ENCODE assay signal across 8 cellular contexts in genomic region chr1:32393832-32394140, GRCh38. TPM values are rescaled to one million over a fixed set of nuclear protein-coding genes. Genes with fewer than 3 reads are reported as not detected.
DNase-seq lines count a peak whose midpoint lies in the region; ATAC-seq and TF ChIP-seq lines count a peak whose summit lies in the region.

No MANE protein-coding gene starts in this region.

- WGBS in SK-N-SH (ENCODE audit: low lambda C conversion rate), result 16% methylated on average over 8 of the region's 15 CpGs
- WGBS in thymus, result 5% methylated on average over 15 of the region's 15 CpGs

- peaks cover 16% of the 10 kb centered on the region for H3F3A ChIP-seq in SK-N-SH (replicated peaks; ENCODE audit: insufficient read depth)

- H3K27me3 ChIP-seq in SK-N-SH (ENCODE audit: insufficient read depth) (no peaks in the 10 kb centered on the region), thymus (ENCODE audit: control insufficient read depth, insufficient read depth) (no peaks in the 10 kb centered on the region)

- no peaks in the 10 kb centered on the region for H4K20me1 ChIP-seq in SK-N-SH (ENCODE audit: insufficient read depth)

- H3K27ac Mint-ChIP-seq in dendritic cell treated with granulocyte-macrophage colony-stimulating factor and Interleukin-4, amounts not matched to agents 40 ng/mL and 50 ng/mL, for 4 days, result peak overlapping the region; percentile 91
- H3K27ac Mint-ChIP-seq in mesothelial cell of epicardium, result peak overlapping the region; percentile 100

- H3K9me3 ChIP-seq in SK-N-SH, result no peaks in the 10 kb centered on the region
- no peaks in the 10 kb centered on the region for H3K9me3 ChIP-seq in thymus (ENCODE audit: control insufficient read depth)

- H3K4me3 Mint-ChIP-seq in dendritic cell treated with granulocyte-macrophage colony-stimulating factor and Interleukin-4, amounts not matched to agents 40 ng/mL and 50 ng/mL, for 4 days, result peak overlapping the region; percentile 95
- peak overlapping the region; percentile 100 for H3K4me3 Mint-ChIP-seq in mesothelial cell of epicardium

- peaks cover 13 to 19% of the 10 kb centered on the region in 2 experiments for H3K36me3 ChIP-seq in SK-N-SH (replicated peaks in 1 of 2; ENCODE audit: control insufficient read depth in 1 of 2, insufficient read depth in 2 of 2, low read length in 1 of 2)
- H3K36me3 ChIP-seq in thymus (ENCODE audit: control insufficient read depth, insufficient read depth), result peaks cover 16% of the 10 kb centered on the region

- no peaks in the 10 kb centered on the region for H3K27me3 Mint-ChIP-seq in dendritic cell treated with granulocyte-macrophage colony-stimulating factor and Interleukin-4, amounts not matched to agents 40 ng/mL and 50 ng/mL, for 4 days
- H3K27me3 Mint-ChIP-seq in mesothelial cell of epicardium (ENCODE audit: low read depth), result no peaks in the 10 kb centered on the region

- H3K9me2 ChIP-seq in SK-N-SH, result no peaks in the 10 kb centered on the region

- H3K27ac ChIP-seq in SK-N-SH (ENCODE audit: low read depth in 2 of 2, low read length in 1 of 2), result peak overlapping the region; percentile 71 to 92; a peak in 3 of 4 replicates
- peak overlapping the region; percentile 88 for H3K27ac ChIP-seq in thymus (ENCODE audit: low read depth)

- H3K4me2 ChIP-seq in SK-N-SH, result peak overlapping the region; percentile 80

- TF ChIP-seq CTCF in SK-N-SH (IDR thresholded peaks at IDR 0.05) (no peak), mesothelial cell of epicardium (IDR thresholded peaks at IDR 0.05; ENCODE audit: unreplicated experiment) (no peak)

- ATAC-seq in HG02840 (IDR thresholded peaks at IDR 0.05; ENCODE audit: low FRiP score, unreplicated experiment), result peak; percentile 21

- H3K4me1 Mint-ChIP-seq in dendritic cell treated with granulocyte-macrophage colony-stimulating factor and Interleukin-4, amounts not matched to agents 40 ng/mL and 50 ng/mL, for 4 days (ENCODE audit: low read depth), result peaks cover 33% of the 10 kb centered on the region
- H3K4me1 Mint-ChIP-seq in mesothelial cell of epicardium, result peaks cover 24% of the 10 kb centered on the region

- H3K36me3 Mint-ChIP-seq in dendritic cell treated with granulocyte-macrophage colony-stimulating factor and Interleukin-4, amounts not matched to agents 40 ng/mL and 50 ng/mL, for 4 days (ENCODE audit: low read depth), result peaks cover 9% of the 10 kb centered on the region
- H3K36me3 Mint-ChIP-seq in mesothelial cell of epicardium, result peaks cover 7% of the 10 kb centered on the region

- H3K9ac ChIP-seq in SK-N-SH, result peak overlapping the region; percentile 89

- peak; percentile 78 for DNase-seq in DMS53 (lab: John Stamatoyannopoulos, UW)
- DNase-seq in DMS53 treated with DMSO at 0.1 percent for 48 hours (lab: John Stamatoyannopoulos, UW; ENCODE audit: unreplicated experiment), result no peak
- no peak for DNase-seq in SK-N-SH
- DNase-seq in mesothelial cell of epicardium (ENCODE audit: low spot score in 2 of 2, unreplicated experiment in 2 of 2), result peak in 1 of 2 experiments; percentile 36
- no peak for DNase-seq in NCI-H510A treated with DMSO at 0.1 percent for 48 hours (lab: John Stamatoyannopoulos, UW)

- peaks cover 49% of the 10 kb centered on the region for H3K79me2 ChIP-seq in SK-N-SH (ENCODE audit: insufficient read depth)

- no peak for TF ChIP-seq EP300 in SK-N-SH (IDR thresholded peaks at IDR 0.05; ENCODE audit: borderline replicate concordance in 1 of 2, low read depth in 1 of 2, low read length in 1 of 2)

- CTCF ChIA-PET in SK-N-SH (lab: Yijun Ruan, JAX), result interaction anchor here (1.1 to 2.2 kb wide), 3 partner anchors 39 to 178 kb away, joined by 3 to 8 read pairs (median 4); partner anchors contain the start of gene MARCKSL1

- H3K9me3 Mint-ChIP-seq in dendritic cell treated with granulocyte-macrophage colony-stimulating factor and Interleukin-4, amounts not matched to agents 40 ng/mL and 50 ng/mL, for 4 days, result no peaks in the 10 kb centered on the region
- H3K9me3 Mint-ChIP-seq in mesothelial cell of epicardium, result no peaks in the 10 kb centered on the region

- POLR2A ChIA-PET in SK-N-SH (lab: Yijun Ruan, JAX), result interaction anchor here (1.1 to 1.5 kb wide), 3 partner anchors 15 to 257 kb away, joined by 3 to 6 read pairs (median 5); partner anchors contain the start of genes RBBP4 and ZBTB8OS

- no peak for TF ChIP-seq RAD21 in SK-N-SH (IDR thresholded peaks at IDR 0.05; ENCODE audit: low read length)

- peak overlapping the region; percentile 47; the same call in 1 of the 2 replicates for H2AFZ ChIP-seq in SK-N-SH (ENCODE audit: low read depth)

- intact Hi-C loops in dendritic cell treated with granulocyte-macrophage colony-stimulating factor and Interleukin-4, amounts not matched to agents 40 ng/mL and 50 ng/mL, for 4 days (cut with micrococcal nuclease), result loop anchor here (5.0 kb wide), 1 partner anchor 191 kb away; the partner anchor contains the start of gene CCDC28B

- H3K4me1 ChIP-seq in SK-N-SH (ENCODE audit: control insufficient read depth in 1 of 2, insufficient read depth in 2 of 2, low read depth in 1 of 2, low read length in 1 of 2) (peaks cover 0 to 7% of the 10 kb centered on the region in 2 experiments; a peak in 2 of 4 replicates), thymus (ENCODE audit: control insufficient read depth, insufficient read depth, low read length) (peaks cover 8% of the 10 kb centered on the region)

- H3K4me3 ChIP-seq in SK-N-SH (ENCODE audit: low read depth in 2 of 2, low read length in 1 of 2) (peak overlapping the region; percentile 83 to 84), thymus (ENCODE audit: low read length) (peak overlapping the region; percentile 61)

TF ChIP-seq in SK-N-SH, 30 proteins besides CTCF, POLR2A, EP300 and RAD21:
- TF ChIP-seq CHD2 (IDR thresholded peaks at IDR 0.05; ENCODE audit: low read length, partially characterized antibody) (no peak), EZH2phosphoT487 (IDR thresholded peaks at IDR 0.05; ENCODE audit: borderline replicate concordance, low read depth) (no peak)
- TF ChIP-seq, protein P1, sequence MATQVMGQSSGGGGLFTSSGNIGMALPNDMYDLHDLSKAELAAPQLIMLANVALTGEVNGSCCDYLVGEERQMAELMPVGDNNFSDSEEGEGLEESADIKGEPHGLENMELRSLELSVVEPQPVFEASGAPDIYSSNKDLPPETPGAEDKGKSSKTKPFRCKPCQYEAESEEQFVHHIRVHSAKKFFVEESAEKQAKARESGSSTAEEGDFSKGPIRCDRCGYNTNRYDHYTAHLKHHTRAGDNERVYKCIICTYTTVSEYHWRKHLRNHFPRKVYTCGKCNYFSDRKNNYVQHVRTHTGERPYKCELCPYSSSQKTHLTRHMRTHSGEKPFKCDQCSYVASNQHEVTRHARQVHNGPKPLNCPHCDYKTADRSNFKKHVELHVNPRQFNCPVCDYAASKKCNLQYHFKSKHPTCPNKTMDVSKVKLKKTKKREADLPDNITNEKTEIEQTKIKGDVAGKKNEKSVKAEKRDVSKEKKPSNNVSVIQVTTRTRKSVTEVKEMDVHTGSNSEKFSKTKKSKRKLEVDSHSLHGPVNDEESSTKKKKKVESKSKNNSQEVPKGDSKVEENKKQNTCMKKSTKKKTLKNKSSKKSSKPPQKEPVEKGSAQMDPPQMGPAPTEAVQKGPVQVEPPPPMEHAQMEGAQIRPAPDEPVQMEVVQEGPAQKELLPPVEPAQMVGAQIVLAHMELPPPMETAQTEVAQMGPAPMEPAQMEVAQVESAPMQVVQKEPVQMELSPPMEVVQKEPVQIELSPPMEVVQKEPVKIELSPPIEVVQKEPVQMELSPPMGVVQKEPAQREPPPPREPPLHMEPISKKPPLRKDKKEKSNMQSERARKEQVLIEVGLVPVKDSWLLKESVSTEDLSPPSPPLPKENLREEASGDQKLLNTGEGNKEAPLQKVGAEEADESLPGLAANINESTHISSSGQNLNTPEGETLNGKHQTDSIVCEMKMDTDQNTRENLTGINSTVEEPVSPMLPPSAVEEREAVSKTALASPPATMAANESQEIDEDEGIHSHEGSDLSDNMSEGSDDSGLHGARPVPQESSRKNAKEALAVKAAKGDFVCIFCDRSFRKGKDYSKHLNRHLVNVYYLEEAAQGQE (IDR thresholded peaks at IDR 0.05; ENCODE audit: low read depth, low read length), result no peak

RNA-seq across cellular contexts. Expression of gene BSDC1, which starts 0.5 kb away (rescaled TPM):
- polyA plus RNA-seq in SK-N-SH (2012; rRNA removed) (51.0 and 65.7 TPM in 2 replicates), thymus (36.6 TPM)
- 37.8 and 46.0 TPM in 2 replicates for polyA plus RNA-seq in SK-N-SH (2012; cell fraction: cytosol; rRNA removed)
- 138 and 143 TPM in 2 replicates for polyA plus RNA-seq in SK-N-SH (2012; cell fraction: nucleus; rRNA removed)
- total RNA-seq in mesothelial cell of epicardium, result 73.4 to 74.8 TPM (median 74.6 TPM) in 3 replicates

RNA-seq across cellular contexts. Expression of gene TSSK3, which starts 31.4 kb away (rescaled TPM):
- 0.28 and 0.86 TPM in 2 replicates for polyA plus RNA-seq in SK-N-SH (2012; rRNA removed)
- 0.20 and 0.21 TPM in 2 replicates for polyA plus RNA-seq in SK-N-SH (2012; cell fraction: cytosol; rRNA removed)
- polyA plus RNA-seq in SK-N-SH (2012; cell fraction: nucleus; rRNA removed), result 5.2 and 5.6 TPM in 2 replicates
- total RNA-seq in mesothelial cell of epicardium, result 6.6 to 8.1 TPM (median 7.8 TPM) in 3 replicates
- polyA plus RNA-seq in thymus, result 2.6 TPM

RNA-seq across cellular contexts. Expression of gene FAM229A, which starts 31.5 kb away (rescaled TPM):
- polyA plus RNA-seq in SK-N-SH (2012; rRNA removed) (8.0 and 10.0 TPM in 2 replicates), thymus (14.6 TPM)
- polyA plus RNA-seq in SK-N-SH (2012; cell fraction: cytosol; rRNA removed), result 0.63 and 1.8 TPM in 2 replicates
- 114 and 147 TPM in 2 replicates for polyA plus RNA-seq in SK-N-SH (2012; cell fraction: nucleus; rRNA removed)
- total RNA-seq in mesothelial cell of epicardium, result 12.5 to 12.9 TPM (median 12.5 TPM) in 3 replicates

RNA-seq across cellular contexts. Expression of gene MARCKSL1, which starts 57.8 kb away (rescaled TPM):
- polyA plus RNA-seq in SK-N-SH (2012; rRNA removed), result 254 and 275 TPM in 2 replicates
- polyA plus RNA-seq in SK-N-SH (2012; cell fraction: cytosol; rRNA removed), result 257 and 303 TPM in 2 replicates
- polyA plus RNA-seq in SK-N-SH (2012; cell fraction: nucleus; rRNA removed), result 94.4 and 121 TPM in 2 replicates
- total RNA-seq in mesothelial cell of epicardium, result 487 to 496 TPM (median 495 TPM) in 3 replicates
- 113 TPM for polyA plus RNA-seq in thymus
